In genomic region chr2:79393107-79393506, GRCh38 we compare ENCODE assay signal across 1 cellular context.
TF ChIP-seq lines count a peak whose summit lies in the region.

No MANE protein-coding gene starts in this region.

TF ChIP-seq in HepG2, 621 proteins besides CTCF, POLR2A, EP300 and RAD21 (continued from another document):
- TF ChIP-seq PATZ1 (CRISPR knock-in tag; IDR thresholded peaks at IDR 0.05) = no peak
- TF ChIP-seq NR2F6 (IDR thresholded peaks at IDR 0.05) = no peak
- TF ChIP-seq NR2F6 (CRISPR knock-in tag; IDR thresholded peaks at IDR 0.05) = no peak
- TF ChIP-seq HINFP (CRISPR knock-in tag; IDR thresholded peaks at IDR 0.05; ENCODE audit: low read depth) = 0 out of 2 replicates have a peak, but pooled peaks have one; percentile 14
- no peak for TF ChIP-seq RCOR2 (CRISPR knock-in tag; IDR thresholded peaks at IDR 0.05)
- no peak for TF ChIP-seq ZNF253 (CRISPR knock-in tag; IDR thresholded peaks at IDR 0.05; ENCODE audit: borderline replicate concordance)
- no peak for TF ChIP-seq NFE2 (CRISPR knock-in tag; IDR thresholded peaks at IDR 0.05)
- TF ChIP-seq, protein P1, sequence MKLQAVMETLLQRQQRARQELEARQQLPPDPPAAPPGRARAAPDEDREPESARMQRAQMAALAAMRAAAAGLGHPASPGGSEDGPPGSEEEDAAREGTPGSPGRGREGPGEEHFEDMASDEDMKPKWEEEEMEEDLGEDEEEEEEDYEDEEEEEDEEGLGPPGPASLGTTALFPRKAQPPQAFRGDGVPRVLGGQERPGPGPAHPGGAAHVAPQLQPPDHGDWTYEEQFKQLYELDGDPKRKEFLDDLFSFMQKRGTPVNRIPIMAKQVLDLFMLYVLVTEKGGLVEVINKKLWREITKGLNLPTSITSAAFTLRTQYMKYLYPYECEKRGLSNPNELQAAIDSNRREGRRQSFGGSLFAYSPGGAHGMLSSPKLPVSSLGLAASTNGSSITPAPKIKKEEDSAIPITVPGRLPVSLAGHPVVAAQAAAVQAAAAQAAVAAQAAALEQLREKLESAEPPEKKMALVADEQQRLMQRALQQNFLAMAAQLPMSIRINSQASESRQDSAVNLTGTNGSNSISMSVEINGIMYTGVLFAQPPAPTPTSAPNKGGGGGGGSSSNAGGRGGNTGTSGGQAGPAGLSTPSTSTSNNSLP (IDR thresholded peaks at IDR 0.05; ENCODE audit: low read depth, low read length) = no peak
- TF ChIP-seq, protein P2, sequence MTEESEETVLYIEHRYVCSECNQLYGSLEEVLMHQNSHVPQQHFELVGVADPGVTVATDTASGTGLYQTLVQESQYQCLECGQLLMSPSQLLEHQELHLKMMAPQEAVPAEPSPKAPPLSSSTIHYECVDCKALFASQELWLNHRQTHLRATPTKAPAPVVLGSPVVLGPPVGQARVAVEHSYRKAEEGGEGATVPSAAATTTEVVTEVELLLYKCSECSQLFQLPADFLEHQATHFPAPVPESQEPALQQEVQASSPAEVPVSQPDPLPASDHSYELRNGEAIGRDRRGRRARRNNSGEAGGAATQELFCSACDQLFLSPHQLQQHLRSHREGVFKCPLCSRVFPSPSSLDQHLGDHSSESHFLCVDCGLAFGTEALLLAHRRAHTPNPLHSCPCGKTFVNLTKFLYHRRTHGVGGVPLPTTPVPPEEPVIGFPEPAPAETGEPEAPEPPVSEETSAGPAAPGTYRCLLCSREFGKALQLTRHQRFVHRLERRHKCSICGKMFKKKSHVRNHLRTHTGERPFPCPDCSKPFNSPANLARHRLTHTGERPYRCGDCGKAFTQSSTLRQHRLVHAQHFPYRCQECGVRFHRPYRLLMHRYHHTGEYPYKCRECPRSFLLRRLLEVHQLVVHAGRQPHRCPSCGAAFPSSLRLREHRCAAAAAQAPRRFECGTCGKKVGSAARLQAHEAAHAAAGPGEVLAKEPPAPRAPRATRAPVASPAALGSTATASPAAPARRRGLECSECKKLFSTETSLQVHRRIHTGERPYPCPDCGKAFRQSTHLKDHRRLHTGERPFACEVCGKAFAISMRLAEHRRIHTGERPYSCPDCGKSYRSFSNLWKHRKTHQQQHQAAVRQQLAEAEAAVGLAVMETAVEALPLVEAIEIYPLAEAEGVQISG (CRISPR knock-in tag; IDR thresholded peaks at IDR 0.05) = no peak
